35 cellular contexts compared by ENCODE assay signal in the genomic region with DNA sequence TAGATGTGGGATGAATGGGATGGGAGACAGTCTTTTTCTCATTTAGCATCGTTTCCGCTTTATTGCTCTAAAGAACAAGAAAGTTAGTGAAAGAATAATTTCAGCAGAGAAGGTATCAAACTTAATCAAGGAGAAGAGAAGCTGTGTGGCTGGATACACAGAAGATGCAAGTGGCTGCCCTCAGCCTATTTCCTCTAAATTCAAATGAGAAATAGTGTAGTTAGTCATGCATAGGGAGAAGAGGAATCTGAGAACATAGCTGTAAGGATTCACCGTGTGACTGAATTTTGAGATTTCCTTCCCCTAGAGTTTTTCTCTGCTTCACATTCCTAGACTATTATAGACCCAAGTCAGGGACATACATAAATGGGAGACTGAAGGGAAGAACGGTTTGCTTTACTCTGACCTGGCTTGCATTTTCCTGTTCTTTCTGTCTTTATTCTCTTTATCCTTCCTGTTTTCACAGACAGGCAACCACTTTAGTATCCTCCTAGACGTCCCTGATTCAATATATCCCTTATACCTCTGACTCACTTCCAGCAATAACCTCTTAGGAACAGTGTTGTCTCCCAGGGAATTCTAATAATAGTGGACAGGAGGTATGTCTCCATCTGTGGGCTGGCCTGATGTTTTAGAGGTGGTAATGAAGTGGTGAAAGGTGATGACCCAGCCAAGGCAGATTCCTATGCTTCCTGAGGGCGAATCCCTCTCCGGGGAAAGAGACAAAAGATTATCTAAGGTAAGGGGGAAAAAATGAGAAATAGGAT. TPM values are rescaled to one million over a fixed set of nuclear protein-coding genes. Genes with fewer than 3 reads are reported as not detected.
DNase-seq lines count a peak whose midpoint lies in the region; ATAC-seq, FAIRE-seq and TF ChIP-seq lines count a peak whose summit lies in the region.
"Had no signal": no experiment of that assay in that cellular context is flagged by ENCODE, and none has a peak within 500 bp of the region (broad histone marks: within the 10 kb centered on the region; RNA-seq: fewer than 3 reads in every experiment).

No MANE protein-coding gene starts in this region.

- H3K9ac ChIP-seq in PC-3 (ENCODE audit: low read length), result no peak overlapping the region

- H3K4me3 ChIP-seq in DOHH2 (ENCODE audit: low read length) (no peak overlapping the region), PC-3 (ENCODE audit: low read length) (no peak overlapping the region), Caco-2 (ENCODE audit: low read depth, low read length) (no peak overlapping the region)
- H3K4me3 ChIP-seq: ascending aorta, left ventricle myocardium inferior, right lobe of liver, thyroid gland, uterus had no signal

- POLR2A ChIA-PET in PC-3 (lab: Charles Lee; ENCODE audit: unreplicated experiment), result no interaction called here
- POLR2A ChIA-PET in Caco-2 (lab: Charles Lee), result no interaction called here

- H3F3A ChIP-seq in DOHH2 (ENCODE audit: control insufficient read depth, insufficient read depth) (no peaks in the 10 kb centered on the region), PC-3 (ENCODE audit: low read length, unreplicated experiment) (no peaks in the 10 kb centered on the region)

- H2AFZ ChIP-seq in PC-3 (ENCODE audit: low read length), result no peak overlapping the region

- CTCF ChIA-PET in PC-3 (lab: Charles Lee), result no interaction called here
- CTCF ChIA-PET in Caco-2 (lab: Charles Lee), result no interaction called here

- TF ChIP-seq CTCF in DOHH2 (IDR thresholded peaks at IDR 0.05; ENCODE audit: low read depth, low read length, poor library complexity, severe bottlenecking), result no peak
- TF ChIP-seq CTCF in PC-3 (conservative IDR thresholded peaks at IDR 0.05; ENCODE audit: low read depth, low read length), result no peak
- no peak for TF ChIP-seq CTCF in endothelial cell (IDR thresholded peaks at IDR 0.05; ENCODE audit: unreplicated experiment)
- TF ChIP-seq CTCF in nephron progenitor cell (IDR thresholded peaks at IDR 0.05), result no peak
- TF ChIP-seq CTCF in Caco-2 (IDR thresholded peaks at IDR 0.05; ENCODE audit: insufficient read depth in 1 of 2, low read depth in 1 of 2, low read length in 1 of 2, severe bottlenecking in 1 of 2, unreplicated experiment in 1 of 2), result no peak

- H3K4me1 Mint-ChIP-seq in endothelial cell (ENCODE audit: unreplicated experiment) (peaks cover 29% of the 10 kb centered on the region), nephron progenitor cell (peaks cover 13% of the 10 kb centered on the region), Caco-2 (ENCODE audit: low read depth, unreplicated experiment) (no peaks in the 10 kb centered on the region)
- H3K4me1 Mint-ChIP-seq: activated CD8-positive, alpha-beta memory T cell treated with anti-CD3 and anti-CD28 coated beads, Interleukin-2, amount 10 ng/mL, durations not matched to agents 7 days and 5 days; CD8-positive, alpha-beta memory T cell; central memory CD8-positive, alpha-beta T cell had no signal

- peak; percentile 77 for ATAC-seq in PC-3
- no peak for ATAC-seq in HG02798 (IDR thresholded peaks at IDR 0.05; ENCODE audit: poor library complexity, unreplicated experiment)
- ATAC-seq: activated CD8-positive, alpha-beta memory T cell treated with anti-CD3 and anti-CD28 coated beads, Interleukin-2, amount 10 ng/mL, durations not matched to agents 7 days and 5 days; activated T-cell treated with anti-CD3 and anti-CD28 coated beads, Interleukin-2, amount 50 U/mL, for 4 hours; right lobe of liver; T-cell had no signal

- H3K4me1 ChIP-seq in DOHH2 (ENCODE audit: control insufficient read depth, low read length), result peaks cover 11% of the 10 kb centered on the region
- H3K4me1 ChIP-seq in PC-3 (ENCODE audit: insufficient read depth, low read length), result peaks cover 24% of the 10 kb centered on the region
- H3K4me1 ChIP-seq in Caco-2, result no peaks in the 10 kb centered on the region
- H3K4me1 ChIP-seq: ascending aorta, left ventricle myocardium inferior, right lobe of liver, uterus had no signal

- H3K9me3 Mint-ChIP-seq in endothelial cell (ENCODE audit: unreplicated experiment), result peaks cover 7% of the 10 kb centered on the region
- H3K9me3 Mint-ChIP-seq in nephron progenitor cell, result peaks cover 8% of the 10 kb centered on the region
- H3K9me3 Mint-ChIP-seq in Caco-2 (ENCODE audit: unreplicated experiment), result no peaks in the 10 kb centered on the region
- H3K9me3 Mint-ChIP-seq: activated T-cell treated with anti-CD3 and anti-CD28 coated beads, Interleukin-2, amount 50 U/mL, for 4 hours; CD8-positive, alpha-beta memory T cell; central memory CD8-positive, alpha-beta T cell; T-cell had no signal

- H3K36me3 Mint-ChIP-seq in endothelial cell (ENCODE audit: low read depth, unreplicated experiment) (peaks cover 17% of the 10 kb centered on the region), nephron progenitor cell (ENCODE audit: low read depth) (no peaks in the 10 kb centered on the region), Caco-2 (ENCODE audit: insufficient read depth, unreplicated experiment) (no peaks in the 10 kb centered on the region)
- H3K36me3 Mint-ChIP-seq: activated CD8-positive, alpha-beta memory T cell treated with anti-CD3 and anti-CD28 coated beads, Interleukin-2, amount 10 ng/mL, durations not matched to agents 7 days and 5 days; CD8-positive, alpha-beta memory T cell; T-cell had no signal

- H3K4me3 Mint-ChIP-seq in endothelial cell (ENCODE audit: unreplicated experiment) (no peak overlapping the region), nephron progenitor cell (no peak overlapping the region), Caco-2 (ENCODE audit: unreplicated experiment) (no peak overlapping the region)
- H3K4me3 Mint-ChIP-seq: activated CD8-positive, alpha-beta memory T cell treated with anti-CD3 and anti-CD28 coated beads, Interleukin-2, amount 10 ng/mL, durations not matched to agents 7 days and 5 days; activated T-cell treated with anti-CD3 and anti-CD28 coated beads, Interleukin-2, amount 50 U/mL, for 4 hours; CD8-positive, alpha-beta memory T cell; central memory CD8-positive, alpha-beta T cell; T-cell had no signal

- H3K9me2 ChIP-seq in DOHH2 (replicated peaks; ENCODE audit: control insufficient read depth, low read length), result no peaks in the 10 kb centered on the region
- H3K9me2 ChIP-seq in PC-3 (replicated peaks; ENCODE audit: low read length), result no peaks in the 10 kb centered on the region; the same call in 1 of the 2 replicates

- BruUV-seq in PC-3 (replicated peaks; lab: Mats Ljungman, UMichigan) (no TSS peak), Caco-2 (replicated peaks; lab: Mats Ljungman, UMichigan) (no TSS peak)

- H3K4me2 ChIP-seq in DOHH2 (ENCODE audit: low read length) (peak overlapping the region; percentile 12), PC-3 (ENCODE audit: low read length) (no peak overlapping the region)

- peaks cover 10% of the 10 kb centered on the region for H3K27me3 Mint-ChIP-seq in endothelial cell (ENCODE audit: unreplicated experiment)
- H3K27me3 Mint-ChIP-seq in nephron progenitor cell (ENCODE audit: low read depth, poor library complexity), result peaks cover 5% of the 10 kb centered on the region
- H3K27me3 Mint-ChIP-seq in Caco-2 (ENCODE audit: insufficient read depth, unreplicated experiment), result peaks cover 5% of the 10 kb centered on the region
- H3K27me3 Mint-ChIP-seq: central memory CD8-positive, alpha-beta T cell; T-cell had no signal

- no peak for FAIRE-seq in GM19239 (lab: Jason Lieb, UNC)
- FAIRE-seq: endometrium, GM12891 had no signal

- H3K27me3 ChIP-seq in DOHH2 (ENCODE audit: control insufficient read depth, low read length), result peaks cover 20% of the 10 kb centered on the region
- no peaks in the 10 kb centered on the region for H3K27me3 ChIP-seq in PC-3 (ENCODE audit: low read length)
- H3K27me3 ChIP-seq in Caco-2 (replicated peaks; ENCODE audit: control insufficient read depth, insufficient read depth, low read length), result no peaks in the 10 kb centered on the region
- H3K27me3 ChIP-seq: ascending aorta, right lobe of liver, thyroid gland, uterus had no signal

- H3K79me2 ChIP-seq in DOHH2 (ENCODE audit: control insufficient read depth, low read length) (no peaks in the 10 kb centered on the region), PC-3 (ENCODE audit: low read length) (no peaks in the 10 kb centered on the region)

- DNase-seq in PC-3 (no peak), endothelial cell (ENCODE audit: low spot score) (no peak), nephron progenitor cell (no peak), GM19239 (ENCODE audit: insufficient read length, low spot score) (no peak), Caco-2 (no peak), NCI-H748 (lab: John Stamatoyannopoulos, UW; ENCODE audit: unreplicated experiment) (no peak)
- DNase-seq: activated CD8-positive, alpha-beta memory T cell treated with anti-CD3 and anti-CD28 coated beads, Interleukin-2, amount 10 ng/mL, durations not matched to agents 7 days and 5 days; activated gamma-delta T cell treated with Interleukin-2 at 50 U/mL for 16 hours; activated T-cell treated with anti-CD3 and anti-CD28 coated beads, Interleukin-2, amount 50 U/mL, for 4 hours; CD8-positive, alpha-beta memory T cell; DMS 273 treated with DMSO at 0.1 percent for 48 hours; HCEC 1CT; left ventricle myocardium inferior; NCI-H1092; NCI-H1694 treated with DMSO at 0.1 percent for 48 hours; right lobe of liver; RPMI8226; stimulated activated CD4-positive, alpha-beta T cell treated with anti-CD3 and anti-CD28 coated beads, Interleukin-2, amount 100 ng/mL, for 48 hours; T-cell; thyroid gland; uterus had no signal

- no peak overlapping the region for H3K27ac ChIP-seq in DOHH2 (ENCODE audit: low read depth, low read length)
- no peak overlapping the region for H3K27ac ChIP-seq in PC-3 (ENCODE audit: low read length)
- H3K27ac ChIP-seq: ascending aorta, left ventricle myocardium inferior, right lobe of liver, thyroid gland, uterus had no signal

- H3K27ac Mint-ChIP-seq in endothelial cell (ENCODE audit: unreplicated experiment), result peak overlapping the region; percentile 10
- H3K27ac Mint-ChIP-seq in nephron progenitor cell, result peak overlapping the region; percentile 8
- no peak overlapping the region for H3K27ac Mint-ChIP-seq in Caco-2 (ENCODE audit: unreplicated experiment)
- H3K27ac Mint-ChIP-seq: activated CD8-positive, alpha-beta memory T cell treated with anti-CD3 and anti-CD28 coated beads, Interleukin-2, amount 10 ng/mL, durations not matched to agents 7 days and 5 days; progenitor cell of endocrine pancreas; T-cell had no signal

- H3K9me3 ChIP-seq in DOHH2 (ENCODE audit: control insufficient read depth, insufficient read depth, low read length) (no peaks in the 10 kb centered on the region), PC-3 (ENCODE audit: low read length) (no peaks in the 10 kb centered on the region), Caco-2 (no peaks in the 10 kb centered on the region)
- H3K9me3 ChIP-seq: ascending aorta, left ventricle myocardium inferior, right lobe of liver, thyroid gland, uterus had no signal

- no peaks in the 10 kb centered on the region for H3K36me3 ChIP-seq in DOHH2 (ENCODE audit: control insufficient read depth, low read length)
- no peaks in the 10 kb centered on the region for H3K36me3 ChIP-seq in PC-3 (ENCODE audit: low read depth, low read length)
- H3K36me3 ChIP-seq in Caco-2 (ENCODE audit: control insufficient read depth, insufficient read depth, low read length), result no peaks in the 10 kb centered on the region
- H3K36me3 ChIP-seq: ascending aorta, left ventricle myocardium inferior, right lobe of liver, thyroid gland, uterus had no signal

- intact Hi-C loops in PC-3 (cut with micrococcal nuclease), result no loop called here
- intact Hi-C loops in Caco-2 (cut with micrococcal nuclease; ENCODE audit: unreplicated experiment), result no loop called here

- H4K20me1 ChIP-seq in DOHH2 (ENCODE audit: control insufficient read depth, insufficient read depth, low read depth, low read length) (no peaks in the 10 kb centered on the region), PC-3 (ENCODE audit: low read length) (no peaks in the 10 kb centered on the region)

RNA-seq across cellular contexts. Expression of a gene that starts 7.0 kb away (rescaled TPM):
- total RNA-seq in PC-3 (2014; rRNA removed) (not detected in 2 replicates), endothelial cell (ENCODE audit: unreplicated experiment) (10.7 TPM), Caco-2 (2022) (0.28 TPM in 1 of 2 replicates, not detected in the other)
- total RNA-seq: ascending aorta, dermis microvascular lymphatic vessel endothelial cell, fibroblast of lung, HT-29, left ventricle myocardium inferior, NCI-H460, SK-MEL-5, thyroid gland had no signal

RNA-seq across cellular contexts. Expression of a gene that starts 43.1 kb away (rescaled TPM):
- total RNA-seq in PC-3 (2014; rRNA removed) (108 and 118 TPM in 2 replicates), endothelial cell (ENCODE audit: unreplicated experiment) (322 TPM), Caco-2 (2022) (59.1 and 67.2 TPM in 2 replicates)

RNA-seq across cellular contexts. Expression of a gene that starts 48.5 kb away (rescaled TPM):
- total RNA-seq in PC-3 (2014; rRNA removed) (not detected in 2 replicates), endothelial cell (ENCODE audit: unreplicated experiment) (not detected), Caco-2 (2022) (not detected in 2 replicates)
- total RNA-seq: A673; activated CD8-positive, alpha-beta memory T cell treated with anti-CD3 and anti-CD28 coated beads, Interleukin-2, amount 10 ng/mL, durations not matched to agents 7 days and 5 days; activated T-cell treated with anti-CD3 and anti-CD28 coated beads, Interleukin-2, amount 50 U/mL, for 4 hours; ascending aorta; CD8-positive, alpha-beta memory T cell; dermis microvascular lymphatic vessel endothelial cell; fibroblast of lung; glomerular endothelial cell; HT-29; left ventricle myocardium inferior; NCI-H460; progenitor cell of endocrine pancreas; right lobe of liver; SK-MEL-5; T-cell; thyroid gland; uterus had no signal

RNA-seq across cellular contexts. Expression of a gene that starts 51.1 kb away (rescaled TPM):
- total RNA-seq in PC-3 (2014; rRNA removed) (32.9 and 35.2 TPM in 2 replicates), endothelial cell (ENCODE audit: unreplicated experiment) (36.8 TPM), Caco-2 (2022) (39.6 and 46.2 TPM in 2 replicates)

RNA-seq across cellular contexts. Expression of a gene that starts 57.3 kb away (rescaled TPM):
- total RNA-seq in PC-3 (2014; rRNA removed) (147 and 189 TPM in 2 replicates), endothelial cell (ENCODE audit: unreplicated experiment) (230 TPM), Caco-2 (2022) (176 and 185 TPM in 2 replicates)
